ENCODE assay signal across 10 cellular contexts in genomic region chr7:137987968-137988367, GRCh38. TPM values are rescaled to one million over a fixed set of nuclear protein-coding genes. Genes with fewer than 3 reads are reported as not detected.
DNase-seq lines count a peak whose midpoint lies in the region; ATAC-seq and TF ChIP-seq lines count a peak whose summit lies in the region.
"Had no signal": no experiment of that assay in that cellular context is flagged by ENCODE, and none has a peak within 500 bp of the region (broad histone marks: within the 10 kb centered on the region; RNA-seq: fewer than 3 reads in every experiment).

No MANE protein-coding gene starts in this region.

- H3K4me1 ChIP-seq in spleen = peaks cover 24 to 95% (median 75%) of the 10 kb centered on the region in 6 donors

- peaks cover 0 to 5% (median 4%) of the 10 kb centered on the region in 8 donors for H3K9me3 ChIP-seq in spleen

- DNase-seq in RPMI8226 (peak; percentile 16), spleen (no peak), SW 1271 (lab: John Stamatoyannopoulos, UW) (no peak), OCI-M2 (lab: John Stamatoyannopoulos, UW; ENCODE audit: unreplicated experiment) (no peak), caudate nucleus (lab: John Stamatoyannopoulos, UW) (no peak)
- DNase-seq in stimulated activated CD4-positive, alpha-beta T cell treated with anti-CD3 and anti-CD28 coated beads, Interleukin-12 subunit alpha, Interleukin-12 subunit beta, amount 100 ng/mL, for 4 hours = no peak
- DNase-seq: activated naive CD4-positive, alpha-beta T cell treated with anti-CD3 and anti-CD28 coated beads for 36 hours; heart right ventricle had no signal

- 44 to 61% (median 46%) methylated on average over 4 of the region's 4 CpGs for WGBS in spleen, 5 donors

- TF ChIP-seq CTCF in spleen (IDR thresholded peaks at IDR 0.05 in 8 of 11, conservative IDR thresholded peaks at IDR 0.05 in 3 of 11) = no peak

- intact Hi-C loops in spleen (cut with DNase I; ENCODE audit: low total_unique reads) = no loop called here

- no peak overlapping the region for H3K4me3 ChIP-seq in spleen
- H3K4me3 ChIP-seq: heart right ventricle had no signal

- ATAC-seq in GM19043 (IDR thresholded peaks at IDR 0.05; ENCODE audit: low read depth, unreplicated experiment) = peak; percentile 60
- peak; percentile 66 for ATAC-seq in HG02763 (IDR thresholded peaks at IDR 0.05; ENCODE audit: unreplicated experiment)
- ATAC-seq: heart right ventricle had no signal

- peaks cover 0 to 9% (median 0%) of the 10 kb centered on the region in 6 donors for H3K36me3 ChIP-seq in spleen
- H3K36me3 ChIP-seq: heart right ventricle had no signal

- TF ChIP-seq POLR2A in spleen (IDR thresholded peaks at IDR 0.05) = no peak

- no peaks in the 10 kb centered on the region for H3K27me3 ChIP-seq in spleen (replicated peaks in 1 of 7)
- H3K27me3 ChIP-seq: heart right ventricle had no signal

- peak overlapping the region in 6 of 8 donors; percentile 0 to 89 (median 74) for H3K27ac ChIP-seq in spleen
- no peak overlapping the region for H3K27ac ChIP-seq in caudate nucleus (ENCODE audit: low read depth, low read length)

RNA-seq across cellular contexts. Expression of gene CREB3L2, which starts 13.9 kb away (rescaled TPM):
- 10 to 100 TPM; 29.3 to 68.4 (median 44.9) TPM for total RNA-seq in spleen
- 1 to 10 TPM; 3.5 to 6.1 (median 5.4) TPM for polyA plus RNA-seq in spleen
